In the genomic region with DNA sequence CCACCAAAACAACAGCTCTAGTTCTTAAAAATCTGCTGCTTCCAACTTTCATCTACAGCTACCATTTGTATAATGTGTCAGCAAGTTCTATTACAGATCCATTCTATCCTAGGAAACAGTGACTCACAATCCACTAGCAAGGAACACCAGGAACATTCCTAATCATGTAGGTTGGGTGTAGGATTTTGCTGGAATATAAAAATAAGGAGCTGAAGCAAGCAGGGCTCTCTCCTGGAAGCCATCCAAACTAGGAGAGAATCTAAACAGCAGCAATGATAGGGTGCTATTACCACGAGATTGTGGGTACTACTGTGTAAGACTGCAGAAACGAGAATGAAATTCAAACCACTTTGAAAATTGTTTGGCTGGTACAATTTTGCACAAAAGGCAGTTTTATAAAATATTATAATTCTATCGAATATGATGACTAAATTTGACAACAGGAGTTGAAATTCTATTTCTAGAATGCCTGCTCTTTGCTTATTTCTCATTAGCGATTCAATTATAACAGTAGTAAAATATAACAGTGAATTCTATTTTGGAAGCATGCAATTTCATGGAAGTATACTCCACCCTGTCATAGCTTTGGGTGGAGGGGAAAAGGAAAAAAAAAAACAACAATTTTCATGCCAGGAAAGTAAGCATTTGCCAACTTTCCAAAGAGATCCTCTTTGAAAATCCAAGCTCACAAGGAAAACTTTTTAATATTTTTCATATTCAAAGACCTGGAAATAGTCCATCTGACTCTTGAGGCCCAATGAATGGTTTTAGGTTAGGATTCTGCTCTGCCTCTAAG, we compare ENCODE assay signal across 13 cellular contexts.
DNase-seq lines count a peak whose midpoint lies in the region; ATAC-seq lines count a peak whose summit lies in the region.
"Had no signal": no experiment of that assay in that cellular context is flagged by ENCODE, and none has a peak within 500 bp of the region (broad histone marks: within the 10 kb centered on the region; RNA-seq: fewer than 3 reads in every experiment).

No MANE protein-coding gene starts in this region.

- DNase-seq in AG08395 (ENCODE audit: low spot score) (peak; percentile 47), NCI-H1105 treated with DMSO at 0.1 percent for 48 hours (lab: John Stamatoyannopoulos, UW) (peak; percentile 22), dedifferentiated amniotic fluid mesenchymal stem cell (ENCODE audit: extremely low spot score) (peak; percentile 27), lung microvascular endothelial cell (ENCODE audit: low read depth in 2 of 2) (peak; percentile 74 to 80), NCI-H2029 (lab: John Stamatoyannopoulos, UW) (no peak), pons (ENCODE audit: low spot score) (no peak), H7 (no peak)
- DNase-seq: activated CD4-positive, alpha-beta memory T cell treated with anti-CD3 and anti-CD28 coated beads, Interleukin-2, amount 10 ng/mL, durations not matched to agents 7 days and 5 days; activated naive CD8-positive, alpha-beta T cell treated with anti-CD3 and anti-CD28 coated beads, Interleukin-2, amount 10 ng/mL, durations not matched to agents 7 days and 5 days; endodermal cell; KBM-7; stimulated activated CD4-positive, alpha-beta T cell treated with anti-CD3 and anti-CD28 coated beads, Interleukin-2, amount 100 ng/mL, for 48 hours had no signal

- H3K27me3 ChIP-seq in H7 (ENCODE audit: control insufficient read depth, insufficient read depth, low read length) = no peaks in the 10 kb centered on the region

- H3K4me3 ChIP-seq in H7 (ENCODE audit: insufficient read depth, low read depth, low read length) = no peak overlapping the region

- no peaks in the 10 kb centered on the region for H3K36me3 ChIP-seq in H7 (replicated peaks; ENCODE audit: control insufficient read depth, insufficient read depth, low read length)

- no peak for ATAC-seq in HG02571 (IDR thresholded peaks at IDR 0.05; ENCODE audit: unreplicated experiment)

Comparison
In these comparisons a context has a peak if more than half of its experiments do, and no peak if none do; other contexts are left out.
1. DNase-seq: peak in AG08395 (single experiment), NCI-H1105 treated with DMSO at 0.1 percent for 48 hours (single experiment), dedifferentiated amniotic fluid mesenchymal stem cell (single experiment) and lung microvascular endothelial cell (2 of 2); none in NCI-H2029 (single experiment), pons (single experiment) and H7 (single experiment).